8 cellular contexts compared by ENCODE assay signal in the genomic region with DNA sequence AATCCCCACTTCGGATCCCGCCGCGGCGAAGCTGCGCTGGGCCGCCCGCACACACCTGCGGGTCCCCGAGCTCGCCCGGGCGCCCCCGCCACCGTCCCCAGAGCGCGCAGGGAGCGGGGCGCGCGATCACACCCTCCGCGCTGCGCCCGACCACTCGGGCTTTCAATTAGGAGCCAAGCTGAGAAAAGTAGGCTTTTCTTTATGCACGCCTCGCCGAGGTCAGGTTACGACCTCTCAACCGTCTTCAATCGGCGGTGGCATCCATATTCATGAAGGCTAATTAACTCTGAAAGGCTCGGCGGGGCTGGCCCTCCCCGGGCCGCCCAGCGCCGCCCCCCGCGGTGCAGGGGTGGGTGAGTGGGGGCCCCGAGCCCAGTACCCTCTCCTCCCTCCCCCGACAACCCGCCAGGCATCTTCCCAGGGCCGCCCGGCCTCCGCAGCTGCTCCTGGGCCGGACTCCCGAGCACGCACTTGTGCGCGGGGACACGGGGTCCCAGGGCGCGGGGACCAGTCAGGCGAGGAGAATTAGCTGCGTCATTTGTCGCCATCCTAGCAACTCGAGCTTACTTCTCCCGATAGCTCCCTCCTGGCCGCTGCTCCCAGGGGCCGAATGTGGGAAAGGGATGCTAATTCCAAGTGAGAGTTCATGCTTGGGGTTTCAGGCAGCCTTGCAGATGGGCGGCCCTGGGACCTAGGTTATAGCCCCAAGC.
DNase-seq lines count a peak whose midpoint lies in the region; ATAC-seq and TF ChIP-seq lines count a peak whose summit lies in the region.

No MANE protein-coding gene starts in this region.

- intact Hi-C loops in body of pancreas (cut with DNase I): no loop called here

- H3K36me3 ChIP-seq in RWPE2 (ENCODE audit: low read depth) (no peaks in the 10 kb centered on the region), body of pancreas (replicated peaks in 1 of 2; ENCODE audit: insufficient read depth in 1 of 2, low read depth in 2 of 2) (no peaks in the 10 kb centered on the region)

- H3K4me3 ChIP-seq in RWPE2 (ENCODE audit: severe bottlenecking): peak overlapping the region; percentile 30
- peak overlapping the region; percentile 40 to 66 for H3K4me3 ChIP-seq in body of pancreas

- H3K27me3 ChIP-seq in RWPE2 (ENCODE audit: insufficient read depth, poor library complexity, severe bottlenecking) (no peaks in the 10 kb centered on the region), body of pancreas (no peaks in the 10 kb centered on the region)

- peak in 1 of 3 donors; percentile 46 for TF ChIP-seq POLR2A in body of pancreas (IDR thresholded peaks at IDR 0.05)

- WGBS in body of pancreas, 2 donors: 4 to 7% methylated on average over 14 to 62 of the region's 63 CpGs

- DNase-seq in C1 segment of cervical spinal cord (lab: John Stamatoyannopoulos, UW): peak; percentile 42 to 95 (median 78)
- DNase-seq in HCEC 1CT: peak; percentile 49
- no peak for DNase-seq in RWPE2 (ENCODE audit: low spot score)
- peak; percentile 48 to 74 (median 66) for DNase-seq in body of pancreas
- DNase-seq in iPS DF 4.7 (ENCODE audit: extremely low read depth, low spot score): peak; percentile 51
- peak; percentile 47 for DNase-seq in pulmonary artery endothelial cell (ENCODE audit: low read depth, low spot score)
- DNase-seq in NAMALWA (ENCODE audit: low spot score): no peak

- no peaks in the 10 kb centered on the region for H3K4me1 ChIP-seq in RWPE2 (ENCODE audit: insufficient read depth, poor library complexity, severe bottlenecking)
- H3K4me1 ChIP-seq in body of pancreas: peaks cover 8% of the 10 kb centered on the region

- H3K9me3 ChIP-seq in RWPE2 (ENCODE audit: severe bottlenecking) (no peaks in the 10 kb centered on the region), body of pancreas (no peaks in the 10 kb centered on the region)

- ATAC-seq in RWPE2 (ENCODE audit: low read depth) (peak; percentile 53), body of pancreas (peak; percentile 76), HG02884 (IDR thresholded peaks at IDR 0.05; ENCODE audit: unreplicated experiment) (no peak)

- no peak for TF ChIP-seq CTCF in RWPE2 (IDR thresholded peaks at IDR 0.05; ENCODE audit: poor library complexity, severe bottlenecking)
- no peak for TF ChIP-seq CTCF in body of pancreas (IDR thresholded peaks at IDR 0.05)

- H3K27ac ChIP-seq in RWPE2 (ENCODE audit: poor library complexity, severe bottlenecking) (no peak overlapping the region), body of pancreas (peak overlapping the region; percentile 26 to 87 (median 70))

Comparison
In these comparisons a context has a peak if more than half of its experiments do, and no peak if none do; other contexts are left out.
1. DNase-seq: peak in C1 segment of cervical spinal cord (14 of 14), HCEC 1CT (single experiment), body of pancreas (4 of 4), iPS DF 4.7 (single experiment) and pulmonary artery endothelial cell (single experiment); none in RWPE2 (single experiment) and NAMALWA (single experiment).